Comparison of ENCODE assay signal across 2 cellular contexts in genomic region chr15:97194750-97195149, GRCh38.
TF ChIP-seq lines count a peak whose summit lies in the region.

No MANE protein-coding gene starts in this region.

TF ChIP-seq in HepG2, 621 proteins besides CTCF, POLR2A, EP300 and RAD21:
- no peak for TF ChIP-seq FOXJ3 (CRISPR knock-in tag; IDR thresholded peaks at IDR 0.05; ENCODE audit: borderline replicate concordance)
- peak; percentile 88 for TF ChIP-seq MAFF (IDR thresholded peaks at IDR 0.05; ENCODE audit: low read depth, low read length)
- TF ChIP-seq MAFK (conservative IDR thresholded peaks at IDR 0.05 in 1 of 2, IDR thresholded peaks at IDR 0.05 in 1 of 2; ENCODE audit: low read length in 2 of 2) = peak; percentile 82 to 92

TF ChIP-seq in K562, 482 proteins besides CTCF, POLR2A, EP300 and RAD21:
- TF ChIP-seq FOXJ2 (tag; IDR thresholded peaks at IDR 0.05) (no peak), C11orf30 (IDR thresholded peaks at IDR 0.05; ENCODE audit: low read depth) (peak; percentile 33; the same call in 1 of the 2 replicates), MAFG (tag; conservative IDR thresholded peaks at IDR 0.05) (peak; percentile 46; the same call in 1 of the 2 replicates), ZNF316 (IDR thresholded peaks at IDR 0.05) (peak; percentile 73), MAFK (IDR thresholded peaks at IDR 0.05; ENCODE audit: low read length) (peak; percentile 68), MYC (IDR thresholded peaks at IDR 0.05; ENCODE audit: low read depth, low read length) (no peak), MYC (CRISPR knock-in tag; IDR thresholded peaks at IDR 0.05; ENCODE audit: borderline replicate concordance, low read depth) (no peak), MAFF (IDR thresholded peaks at IDR 0.05; ENCODE audit: low read length) (peak; percentile 48)
